ENCODE assay signal across 9 cellular contexts in genomic region chr17:2710075-2710803, GRCh38. TPM values are rescaled to one million over a fixed set of nuclear protein-coding genes. Genes with fewer than 3 reads are reported as not detected.
DNase-seq lines count a peak whose midpoint lies in the region; ATAC-seq and TF ChIP-seq lines count a peak whose summit lies in the region.
"Had no signal": no experiment of that assay in that cellular context is flagged by ENCODE, and none has a peak within 500 bp of the region (broad histone marks: within the 10 kb centered on the region; RNA-seq: fewer than 3 reads in every experiment).

No MANE protein-coding gene starts in this region.

- no peak for TF ChIP-seq POLR2A in Peyer's patch (IDR thresholded peaks at IDR 0.05)
- TF ChIP-seq POLR2A in esophagus muscularis mucosa (IDR thresholded peaks at IDR 0.05; ENCODE audit: low read depth): no peak
- no peak for TF ChIP-seq POLR2A in prostate gland (IDR thresholded peaks at IDR 0.05)

- H3K9me3 ChIP-seq in Peyer's patch (no peaks in the 10 kb centered on the region), esophagus muscularis mucosa (no peaks in the 10 kb centered on the region), prostate gland (no peaks in the 10 kb centered on the region)

- no peaks in the 10 kb centered on the region for H3K27me3 ChIP-seq in Peyer's patch
- no peaks in the 10 kb centered on the region for H3K27me3 ChIP-seq in esophagus muscularis mucosa
- H3K27me3 ChIP-seq in prostate gland (replicated peaks; ENCODE audit: insufficient read depth): no peaks in the 10 kb centered on the region

- ATAC-seq in HG03108 (IDR thresholded peaks at IDR 0.05; ENCODE audit: unreplicated experiment) (no peak), HG02938 (IDR thresholded peaks at IDR 0.05; ENCODE audit: unreplicated experiment) (no peak)

- intact Hi-C loops in esophagus muscularis mucosa (cut with DNase I) (no loop called here), prostate gland (cut with DNase I) (loop anchor here (5.0 kb wide), 1 partner anchor 118 kb away; the partner anchor contains the start of gene PAFAH1B1)

- DNase-seq in Peyer's patch (peak in 1 of 3 donors; percentile 61), esophagus muscularis mucosa (ENCODE audit: extremely low spot score) (no peak), prostate gland (ENCODE audit: low spot score) (no peak), UCSD-AML1 (lab: John Stamatoyannopoulos, UW; ENCODE audit: unreplicated experiment) (no peak)
- no peak for DNase-seq in stimulated activated CD4-positive, alpha-beta T cell treated with anti-CD3 and anti-CD28 coated beads, Interleukin-15, amount 100 ng/mL, for 24 hours
- DNase-seq: NCI-H2107 had no signal

- TF ChIP-seq CTCF in GM12875 (IDR thresholded peaks at IDR 0.05; ENCODE audit: borderline replicate concordance, insufficient read depth, low read depth, low read length) (no peak), Peyer's patch (IDR thresholded peaks at IDR 0.05) (no peak), esophagus muscularis mucosa (IDR thresholded peaks at IDR 0.05) (no peak), prostate gland (IDR thresholded peaks at IDR 0.05) (no peak)

- WGBS in esophagus muscularis mucosa: 47% methylated on average over 14 of the region's 16 CpGs
- WGBS in prostate gland: 43% methylated on average over 16 of the region's 16 CpGs

- no peak for TF ChIP-seq EP300 in esophagus muscularis mucosa (IDR thresholded peaks at IDR 0.05)

- H3K36me3 ChIP-seq in Peyer's patch (no peaks in the 10 kb centered on the region), esophagus muscularis mucosa (peaks cover 0 to 1% (median 0%) of the 10 kb centered on the region in 4 donors), prostate gland (no peaks in the 10 kb centered on the region)

- H3K4me3 ChIP-seq in GM12875 (ENCODE audit: low read depth, low read length): peak overlapping the region; percentile 72
- H3K4me3 ChIP-seq in Peyer's patch: peak overlapping the region; percentile 58 to 96 (median 84)
- H3K4me3 ChIP-seq in esophagus muscularis mucosa: peak overlapping the region; percentile 92 to 95 (median 93)
- peak overlapping the region; percentile 71 to 83 for H3K4me3 ChIP-seq in prostate gland

- peaks cover 0 to 56% (median 22%) of the 10 kb centered on the region in 4 donors for H3K4me1 ChIP-seq in Peyer's patch
- peaks cover 56 to 86% (median 73%) of the 10 kb centered on the region in 4 donors for H3K4me1 ChIP-seq in esophagus muscularis mucosa
- H3K4me1 ChIP-seq in prostate gland (replicated peaks): peaks cover 24% of the 10 kb centered on the region

- H3K27ac ChIP-seq in Peyer's patch (peak overlapping the region; percentile 70 to 96 (median 78)), esophagus muscularis mucosa (replicated peaks in 1 of 4) (peak overlapping the region; percentile 83 to 84 (median 83)), prostate gland (peak overlapping the region; percentile 68 to 69)

RNA-seq across cellular contexts. Expression of gene CLUH, which starts 1.3 kb away (rescaled TPM):
- 100 to 1,000 TPM; 127 to 323 (median 225) TPM for total RNA-seq in Peyer's patch
- total RNA-seq in esophagus muscularis mucosa: 10 to 100 TPM; 42.8 to 92.9 (median 62.9) TPM
- 100 to 1,000 TPM in 1 of 2 donors, 10 to 100 TPM in 1; 68.5 to 137 TPM for total RNA-seq in prostate gland

RNA-seq across cellular contexts. Expression of gene CCDC92B, which starts 39.2 kb away (rescaled TPM):
- 1 to 10 TPM in 2 of 4 donors, not detected in 2; 1.5 to 1.6 TPM for total RNA-seq in Peyer's patch
- under 1 TPM in 2 of 4 donors, not detected in 2; 0.13 to 0.42 TPM for total RNA-seq in esophagus muscularis mucosa
- 1 to 10 TPM in 1 of 2 donors, not detected in 1; 1.9 TPM for total RNA-seq in prostate gland
